ENCODE assay signal across 14 cellular contexts in genomic region chr4:182325848-182326255, GRCh38.
"Had no signal": no experiment of that assay in that cellular context is flagged by ENCODE, and none has a peak within 500 bp of the region (broad histone marks: within the 10 kb centered on the region; RNA-seq: fewer than 3 reads in every experiment).

No MANE protein-coding gene starts in this region.

- H3K27ac ChIP-seq: adrenal gland, colonic mucosa, dorsolateral prefrontal cortex, esophagus muscularis mucosa, lower lobe of right lung, tibial artery had no signal

- H3K4me3 ChIP-seq: adrenal gland, colonic mucosa, dorsolateral prefrontal cortex, esophagus muscularis mucosa, lower lobe of right lung, tibial artery had no signal

- H3K9me3 Mint-ChIP-seq: stimulated activated naive CD8-positive, alpha-beta T cell treated with anti-CD3 and anti-CD28 coated beads, Interleukin-15, Interleukin-2, amounts not matched to agents 100 ng/mL and 50 ng/mL, for 24 hours; WTC11 had no signal

- ATAC-seq: activated naive CD4-positive, alpha-beta T cell treated with anti-CD3 and anti-CD28 coated beads, Interleukin-2, amount 50 U/mL, for 72 hours; lower lobe of right lung; natural killer cell treated with Interleukin-12 subunit alpha and Interleukin-12 subunit beta and Interleukin-15 and Interleukin-18, amount 100 ng/mL, for 72 hours; WTC11 had no signal

- DNase-seq: activated T-cell treated with anti-CD3 and anti-CD28 coated beads, Interleukin-2, amount 50 U/mL, for 1 hour; adrenal gland; colonic mucosa; dorsolateral prefrontal cortex; lower lobe of right lung; nucleus accumbens; stimulated activated CD4-positive, alpha-beta T cell treated with anti-CD3 and anti-CD28 coated beads, Interleukin-4, amount 100 ng/mL, for 4 hours; T1000; tibial artery had no signal

- H3K27me3 ChIP-seq: adrenal gland, colonic mucosa, dorsolateral prefrontal cortex, esophagus muscularis mucosa, tibial artery had no signal

- H3K4me1 ChIP-seq: adrenal gland, colonic mucosa, esophagus muscularis mucosa, lower lobe of right lung, tibial artery had no signal

- H3K27ac Mint-ChIP-seq: activated naive CD4-positive, alpha-beta T cell treated with anti-CD3 and anti-CD28 coated beads, Interleukin-2, amount 50 U/mL, for 72 hours; natural killer cell treated with Interleukin-12 subunit alpha and Interleukin-12 subunit beta and Interleukin-15 and Interleukin-18, amount 100 ng/mL, for 72 hours; stimulated activated naive CD8-positive, alpha-beta T cell treated with anti-CD3 and anti-CD28 coated beads, Interleukin-15, Interleukin-2, amounts not matched to agents 100 ng/mL and 50 ng/mL, for 24 hours; WTC11 had no signal

- H3K36me3 ChIP-seq: adrenal gland, colonic mucosa, esophagus muscularis mucosa, lower lobe of right lung, tibial artery had no signal

- H3K4me3 Mint-ChIP-seq: natural killer cell treated with Interleukin-12 subunit alpha and Interleukin-12 subunit beta and Interleukin-15 and Interleukin-18, amount 100 ng/mL, for 72 hours; stimulated activated naive CD8-positive, alpha-beta T cell treated with anti-CD3 and anti-CD28 coated beads, Interleukin-15, Interleukin-2, amounts not matched to agents 100 ng/mL and 50 ng/mL, for 24 hours; WTC11 had no signal

- H3K36me3 Mint-ChIP-seq: activated naive CD4-positive, alpha-beta T cell treated with anti-CD3 and anti-CD28 coated beads, Interleukin-2, amount 50 U/mL, for 72 hours; natural killer cell treated with Interleukin-12 subunit alpha and Interleukin-12 subunit beta and Interleukin-15 and Interleukin-18, amount 100 ng/mL, for 72 hours; WTC11 had no signal

- H3K9me3 ChIP-seq: adrenal gland, colonic mucosa, esophagus muscularis mucosa, lower lobe of right lung, tibial artery had no signal

- H3K27me3 Mint-ChIP-seq: natural killer cell treated with Interleukin-12 subunit alpha and Interleukin-12 subunit beta and Interleukin-15 and Interleukin-18, amount 100 ng/mL, for 72 hours; stimulated activated naive CD8-positive, alpha-beta T cell treated with anti-CD3 and anti-CD28 coated beads, Interleukin-15, Interleukin-2, amounts not matched to agents 100 ng/mL and 50 ng/mL, for 24 hours had no signal
